ENCODE assay signal across 22 cellular contexts in the genomic region with DNA sequence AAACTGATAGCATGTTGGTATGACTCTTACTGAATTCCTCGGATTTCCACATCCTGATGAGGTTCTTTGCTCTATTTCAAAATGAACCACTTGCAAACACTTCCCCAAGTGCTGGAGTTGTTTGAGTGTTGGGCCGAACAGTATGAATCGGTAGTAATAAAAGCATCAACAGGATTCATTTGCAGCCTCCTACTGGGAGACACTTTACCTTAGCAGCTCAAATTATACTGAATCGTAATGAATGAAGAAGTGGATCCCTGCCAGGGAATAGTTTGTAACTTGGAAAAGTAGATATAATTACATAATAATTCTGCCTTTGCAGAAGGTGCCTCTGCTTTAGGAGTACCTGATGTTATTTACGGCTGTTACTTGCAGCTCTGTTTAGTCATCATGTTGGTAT.
DNase-seq lines count a peak whose midpoint lies in the region; ATAC-seq and TF ChIP-seq lines count a peak whose summit lies in the region.
"Had no signal": no experiment of that assay in that cellular context is flagged by ENCODE, and none has a peak within 500 bp of the region (broad histone marks: within the 10 kb centered on the region; RNA-seq: fewer than 3 reads in every experiment).

No MANE protein-coding gene starts in this region.

- no peak overlapping the region for H2BK5ac ChIP-seq in mesendoderm (ENCODE audit: low read length)

- no peak overlapping the region for H2BK15ac ChIP-seq in mesendoderm (replicated peaks; ENCODE audit: low read depth)

- no peak for TF ChIP-seq CTCF in endothelial cell (IDR thresholded peaks at IDR 0.05; ENCODE audit: unreplicated experiment)

- no peak overlapping the region for H3K4me3 Mint-ChIP-seq in endothelial cell (ENCODE audit: unreplicated experiment)
- H3K4me3 Mint-ChIP-seq: CD4-positive, alpha-beta memory T cell had no signal

- no peaks in the 10 kb centered on the region for H3K36me3 ChIP-seq in mesendoderm (ENCODE audit: control insufficient read depth, insufficient read depth, low read length)
- H3K36me3 ChIP-seq: SJCRH30 had no signal

- H4K8ac ChIP-seq in mesendoderm (ENCODE audit: low read depth, low read length), result no peak overlapping the region

- H3K27me3 ChIP-seq in mesendoderm (ENCODE audit: insufficient read depth, low read length, poor library complexity), result no peaks in the 10 kb centered on the region
- H3K27me3 ChIP-seq: SJCRH30 had no signal

- H3K4me2 ChIP-seq in mesendoderm (ENCODE audit: low read length), result no peak overlapping the region
- H3K4me2 ChIP-seq: PC-9 had no signal

- H3K36me3 Mint-ChIP-seq in endothelial cell (ENCODE audit: low read depth, unreplicated experiment), result no peaks in the 10 kb centered on the region
- H3K36me3 Mint-ChIP-seq: CD4-positive, alpha-beta memory T cell had no signal

- H3K4me3 ChIP-seq in mesendoderm (ENCODE audit: low read length), result no peak overlapping the region
- H3K4me3 ChIP-seq: GM12878, PC-9, SJCRH30 had no signal

- no peaks in the 10 kb centered on the region for H3K79me1 ChIP-seq in mesendoderm (ENCODE audit: low read length)

- no peak overlapping the region for H3K23ac ChIP-seq in mesendoderm (ENCODE audit: low read length)

- H3K56ac ChIP-seq in mesendoderm (ENCODE audit: low read length), result no peak overlapping the region

- no peak overlapping the region for H3K27ac ChIP-seq in mesendoderm (ENCODE audit: low read depth, low read length)
- H3K27ac ChIP-seq: PC-9, SJCRH30 had no signal

- no peaks in the 10 kb centered on the region for H3K79me2 ChIP-seq in mesendoderm (ENCODE audit: control insufficient read depth, insufficient read depth, low read length)

- DNase-seq in NCI-H1417 (lab: John Stamatoyannopoulos, UW) (peak in 2 of 3 experiments; percentile 53 to 89), NCI-H2107 (lab: John Stamatoyannopoulos, UW) (peak; percentile 26), NCI-H345 (lab: John Stamatoyannopoulos, UW) (peak; percentile 0), mesendoderm (peak; percentile 1), endothelial cell (ENCODE audit: low spot score) (no peak), SK-N-DZ (ENCODE audit: low spot score) (no peak)
- DNase-seq: C1 segment of cervical spinal cord; Caco-2; CD4-positive, alpha-beta memory T cell; KBM-7; MV-4-11; NCI-H1436; NCI-H1930; NCI-H2171; NCI-H526 treated with DMSO at 0.1 percent for 48 hours; PC-9; SJCRH30; T-helper 2 cell had no signal

- no peaks in the 10 kb centered on the region for H3K4me1 ChIP-seq in mesendoderm (ENCODE audit: control insufficient read depth, low read depth, low read length)
- H3K4me1 ChIP-seq: Caco-2, SJCRH30 had no signal

- no peaks in the 10 kb centered on the region for H3K9me3 Mint-ChIP-seq in endothelial cell (ENCODE audit: unreplicated experiment)

- no peak overlapping the region for H3K18ac ChIP-seq in mesendoderm (ENCODE audit: low read length)

- H2AK5ac ChIP-seq in mesendoderm (ENCODE audit: low read length), result no peak overlapping the region

- ATAC-seq in HG02981 (IDR thresholded peaks at IDR 0.05; ENCODE audit: unreplicated experiment) (no peak), GM18858 (IDR thresholded peaks at IDR 0.05; ENCODE audit: unreplicated experiment) (no peak)
- ATAC-seq: GM12878, Right ventricle myocardium inferior had no signal

- H3K4me1 Mint-ChIP-seq in endothelial cell (ENCODE audit: unreplicated experiment), result no peaks in the 10 kb centered on the region
- H3K4me1 Mint-ChIP-seq: CD4-positive, alpha-beta memory T cell had no signal

- no peak overlapping the region for H3K4ac ChIP-seq in mesendoderm (ENCODE audit: low read depth, low read length)

- no peaks in the 10 kb centered on the region for H3K27me3 Mint-ChIP-seq in endothelial cell (ENCODE audit: unreplicated experiment)
- H3K27me3 Mint-ChIP-seq: CD4-positive, alpha-beta memory T cell had no signal

- H4K5ac ChIP-seq in mesendoderm (ENCODE audit: low read length), result no peak overlapping the region

- H3K27ac Mint-ChIP-seq in endothelial cell (ENCODE audit: unreplicated experiment), result no peak overlapping the region
- H3K27ac Mint-ChIP-seq: CD4-positive, alpha-beta memory T cell had no signal

- no peak overlapping the region for H2BK120ac ChIP-seq in mesendoderm (ENCODE audit: low read depth, low read length)

- H3K9ac ChIP-seq in mesendoderm (ENCODE audit: low read length), result no peak overlapping the region

- no CpG with 5 or more reads among the region's 5 CpGs for WGBS in mesendoderm (ENCODE audit: extremely low coverage, insufficient coverage, low lambda C conversion rate)

Comparison
In these comparisons a context has a peak if more than half of its experiments do, and no peak if none do; other contexts are left out.
1. DNase-seq: peak in NCI-H1417 (2 of 3), NCI-H2107 (single experiment), NCI-H345 (single experiment) and mesendoderm (single experiment); none in endothelial cell (single experiment) and SK-N-DZ (single experiment).